In the genomic region with DNA sequence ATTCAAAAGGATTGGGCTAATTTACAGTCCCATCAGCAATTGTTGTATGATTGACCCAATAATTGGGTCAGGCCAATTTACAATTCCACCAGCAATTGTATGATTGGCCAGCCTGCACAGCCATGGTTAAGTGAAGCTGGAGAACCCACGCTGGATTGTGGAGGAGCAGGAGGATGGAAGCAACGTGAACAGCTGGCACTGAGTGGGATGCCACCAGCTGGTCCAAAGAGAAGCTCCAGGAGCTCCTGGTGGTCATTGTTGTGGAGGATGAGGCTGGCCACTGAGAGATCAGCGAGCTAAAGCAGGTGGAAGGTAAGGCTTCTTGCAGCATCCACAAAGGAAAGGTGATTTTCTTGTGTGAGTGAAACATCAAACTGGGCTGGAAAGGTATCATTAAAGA, we compare ENCODE assay signal across 9 cellular contexts. TPM values are rescaled to one million over a fixed set of nuclear protein-coding genes. Genes with fewer than 3 reads are reported as not detected.
"Had no signal": no experiment of that assay in that cellular context is flagged by ENCODE, and none has a peak within 500 bp of the region (broad histone marks: within the 10 kb centered on the region; RNA-seq: fewer than 3 reads in every experiment).

No MANE protein-coding gene starts in this region.

- H3K4me3 ChIP-seq: K562 had no signal

- H3K27ac ChIP-seq: HL-60, KMS-11 had no signal

- H3K9ac ChIP-seq: KMS-11 had no signal

- DNase-seq: IMR-90, KBM-7, KG1 had no signal

- H3K4me2 ChIP-seq: KMS-11 had no signal

RNA-seq across cellular contexts. Expression of a gene that starts 56.8 kb away (rescaled TPM):
- total RNA-seq: HepG2, HT1080, IMR-90 had no signal
- polyA plus RNA-seq: IgD-negative memory B cell, IMR-90, K562 had no signal
